In the genomic region with DNA sequence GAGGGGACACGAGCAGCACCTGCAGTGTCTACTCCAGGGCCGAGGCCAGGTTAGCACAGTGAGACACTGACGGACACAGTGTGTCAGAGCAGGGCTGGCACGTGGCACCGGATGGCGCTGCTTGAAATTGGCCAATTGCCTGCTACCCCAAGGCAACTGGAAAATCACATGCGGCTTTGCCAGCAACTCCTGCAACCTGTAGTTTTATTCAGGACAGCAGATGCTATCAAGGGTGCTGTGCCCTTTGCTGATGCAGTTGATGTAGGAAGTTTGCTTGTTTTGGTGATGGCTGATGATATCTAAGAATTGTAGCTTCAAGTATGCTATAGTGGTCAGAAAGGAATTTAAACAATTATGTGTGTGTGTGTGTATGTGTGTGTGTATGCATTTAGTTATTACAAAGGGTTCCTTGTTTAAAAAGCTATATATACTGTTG, we compare ENCODE assay signal across 9 cellular contexts. TPM values are rescaled to one million over a fixed set of nuclear protein-coding genes. Genes with fewer than 3 reads are reported as not detected.
DNase-seq lines count a peak whose midpoint lies in the region; ATAC-seq and TF ChIP-seq lines count a peak whose summit lies in the region.
"Had no signal": no experiment of that assay in that cellular context is flagged by ENCODE, and none has a peak within 500 bp of the region (broad histone marks: within the 10 kb centered on the region; RNA-seq: fewer than 3 reads in every experiment).

No MANE protein-coding gene starts in this region.

- peak overlapping the region; percentile 72 for H3K4me2 ChIP-seq in skeletal muscle satellite cell (ENCODE audit: low read length)

- no peak overlapping the region for H3K4me3 ChIP-seq in LNCaP clone FGC (ENCODE audit: low read depth, low read length)
- no peak overlapping the region for H3K4me3 ChIP-seq in right atrium auricular region
- no peak overlapping the region for H3K4me3 ChIP-seq in skeletal muscle satellite cell (ENCODE audit: low read length)

- H3K27me3 ChIP-seq in right atrium auricular region (no peaks in the 10 kb centered on the region), skeletal muscle satellite cell (ENCODE audit: control insufficient read depth, insufficient read depth, low read length) (no peaks in the 10 kb centered on the region)

- no peaks in the 10 kb centered on the region for H3K36me3 ChIP-seq in right atrium auricular region
- H3K36me3 ChIP-seq in skeletal muscle satellite cell (ENCODE audit: insufficient read depth, low read length), result no peaks in the 10 kb centered on the region

- H3K4me1 ChIP-seq in right atrium auricular region (peaks cover 0 to 66% of the 10 kb centered on the region in 2 donors), skeletal muscle satellite cell (ENCODE audit: control insufficient read depth, insufficient read depth, low read length) (peaks cover 33% of the 10 kb centered on the region)

- H3K27ac ChIP-seq in right atrium auricular region, result peak overlapping the region; percentile 78 to 83

- DNase-seq in LNCaP clone FGC (ENCODE audit: low read depth) (peak; percentile 50), amniotic epithelial cell (ENCODE audit: low read depth) (peak; percentile 64), right atrium auricular region (ENCODE audit: low spot score) (peak; percentile 68)
- no peak for DNase-seq in activated effector memory CD4-positive, alpha-beta T cell treated with Interleukin-2 at 50 U/mL for 16 hours
- DNase-seq in stimulated activated CD4-positive, alpha-beta T cell treated with anti-CD3 and anti-CD28 coated beads, Interleukin-4, amount 100 ng/mL, for 4 hours, result no peak
- DNase-seq: activated T-cell treated with anti-CD3 and anti-CD28 coated beads, Interleukin-2, amount 50 U/mL, for 24 hours; occipital lobe had no signal

- no peak for ATAC-seq in HG03432 (IDR thresholded peaks at IDR 0.05; ENCODE audit: unreplicated experiment)

- TF ChIP-seq CTCF in LNCaP clone FGC (IDR thresholded peaks at IDR 0.05; ENCODE audit: control insufficient read depth, extremely low read depth, insufficient read depth) (peak; percentile 19; the same call in 1 of the 2 replicates), right atrium auricular region (IDR thresholded peaks at IDR 0.05) (no peak)

- peak overlapping the region; percentile 58 for H3K9ac ChIP-seq in skeletal muscle satellite cell (ENCODE audit: low read depth, low read length)

- peaks cover 0 to 7% of the 10 kb centered on the region in 2 donors for H3K9me3 ChIP-seq in right atrium auricular region
- H3K9me3 ChIP-seq in skeletal muscle satellite cell (replicated peaks; ENCODE audit: low read length), result no peaks in the 10 kb centered on the region

RNA-seq across cellular contexts. Expression of gene RIN2, which starts 25.9 kb away (rescaled TPM):
- total RNA-seq in right atrium auricular region, result 10 to 100 TPM; 33.1 to 56.6 TPM
- total RNA-seq in skeletal muscle satellite cell (2012; rRNA removed), result 23.2 and 29.7 TPM in 2 replicates

Comparison
In these comparisons a context has a peak if more than half of its experiments do, and no peak if none do; other contexts are left out.
1. DNase-seq: peak in LNCaP clone FGC (single experiment), amniotic epithelial cell (single experiment) and right atrium auricular region (single experiment); none in activated effector memory CD4-positive, alpha-beta T cell treated with Interleukin-2 at 50 U/mL for 16 hours (single experiment) and stimulated activated CD4-positive, alpha-beta T cell treated with anti-CD3 and anti-CD28 coated beads, Interleukin-4, amount 100 ng/mL, for 4 hours (0 of 2).